1 cellular context compared by ENCODE assay signal in genomic region chr6:87789198-87789899, GRCh38.
A peak's percentile ranks its signal among the peaks of the same experiment; 100 is the strongest.
TF ChIP-seq lines count a peak whose summit lies in the region.

No MANE protein-coding gene starts in this region.

TF ChIP-seq in HepG2, 621 proteins besides CTCF, POLR2A, EP300 and RAD21 (continued from another document and continues in another):
- TF ChIP-seq, protein P1, sequence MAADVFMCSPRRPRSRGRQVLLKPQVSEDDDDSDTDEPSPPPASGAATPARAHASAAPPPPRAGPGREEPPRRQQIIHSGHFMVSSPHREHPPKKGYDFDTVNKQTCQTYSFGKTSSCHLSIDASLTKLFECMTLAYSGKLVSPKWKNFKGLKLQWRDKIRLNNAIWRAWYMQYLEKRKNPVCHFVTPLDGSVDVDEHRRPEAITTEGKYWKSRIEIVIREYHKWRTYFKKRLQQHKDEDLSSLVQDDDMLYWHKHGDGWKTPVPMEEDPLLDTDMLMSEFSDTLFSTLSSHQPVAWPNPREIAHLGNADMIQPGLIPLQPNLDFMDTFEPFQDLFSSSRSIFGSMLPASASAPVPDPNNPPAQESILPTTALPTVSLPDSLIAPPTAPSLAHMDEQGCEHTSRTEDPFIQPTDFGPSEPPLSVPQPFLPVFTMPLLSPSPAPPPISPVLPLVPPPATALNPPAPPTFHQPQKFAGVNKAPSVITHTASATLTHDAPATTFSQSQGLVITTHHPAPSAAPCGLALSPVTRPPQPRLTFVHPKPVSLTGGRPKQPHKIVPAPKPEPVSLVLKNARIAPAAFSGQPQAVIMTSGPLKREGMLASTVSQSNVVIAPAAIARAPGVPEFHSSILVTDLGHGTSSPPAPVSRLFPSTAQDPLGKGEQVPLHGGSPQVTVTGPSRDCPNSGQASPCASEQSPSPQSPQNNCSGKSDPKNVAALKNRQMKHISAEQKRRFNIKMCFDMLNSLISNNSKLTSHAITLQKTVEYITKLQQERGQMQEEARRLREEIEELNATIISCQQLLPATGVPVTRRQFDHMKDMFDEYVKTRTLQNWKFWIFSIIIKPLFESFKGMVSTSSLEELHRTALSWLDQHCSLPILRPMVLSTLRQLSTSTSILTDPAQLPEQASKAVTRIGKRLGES (CRISPR knock-in tag; IDR thresholded peaks at IDR 0.05; ENCODE audit: borderline replicate concordance) = no peak
- TF ChIP-seq, protein P2, sequence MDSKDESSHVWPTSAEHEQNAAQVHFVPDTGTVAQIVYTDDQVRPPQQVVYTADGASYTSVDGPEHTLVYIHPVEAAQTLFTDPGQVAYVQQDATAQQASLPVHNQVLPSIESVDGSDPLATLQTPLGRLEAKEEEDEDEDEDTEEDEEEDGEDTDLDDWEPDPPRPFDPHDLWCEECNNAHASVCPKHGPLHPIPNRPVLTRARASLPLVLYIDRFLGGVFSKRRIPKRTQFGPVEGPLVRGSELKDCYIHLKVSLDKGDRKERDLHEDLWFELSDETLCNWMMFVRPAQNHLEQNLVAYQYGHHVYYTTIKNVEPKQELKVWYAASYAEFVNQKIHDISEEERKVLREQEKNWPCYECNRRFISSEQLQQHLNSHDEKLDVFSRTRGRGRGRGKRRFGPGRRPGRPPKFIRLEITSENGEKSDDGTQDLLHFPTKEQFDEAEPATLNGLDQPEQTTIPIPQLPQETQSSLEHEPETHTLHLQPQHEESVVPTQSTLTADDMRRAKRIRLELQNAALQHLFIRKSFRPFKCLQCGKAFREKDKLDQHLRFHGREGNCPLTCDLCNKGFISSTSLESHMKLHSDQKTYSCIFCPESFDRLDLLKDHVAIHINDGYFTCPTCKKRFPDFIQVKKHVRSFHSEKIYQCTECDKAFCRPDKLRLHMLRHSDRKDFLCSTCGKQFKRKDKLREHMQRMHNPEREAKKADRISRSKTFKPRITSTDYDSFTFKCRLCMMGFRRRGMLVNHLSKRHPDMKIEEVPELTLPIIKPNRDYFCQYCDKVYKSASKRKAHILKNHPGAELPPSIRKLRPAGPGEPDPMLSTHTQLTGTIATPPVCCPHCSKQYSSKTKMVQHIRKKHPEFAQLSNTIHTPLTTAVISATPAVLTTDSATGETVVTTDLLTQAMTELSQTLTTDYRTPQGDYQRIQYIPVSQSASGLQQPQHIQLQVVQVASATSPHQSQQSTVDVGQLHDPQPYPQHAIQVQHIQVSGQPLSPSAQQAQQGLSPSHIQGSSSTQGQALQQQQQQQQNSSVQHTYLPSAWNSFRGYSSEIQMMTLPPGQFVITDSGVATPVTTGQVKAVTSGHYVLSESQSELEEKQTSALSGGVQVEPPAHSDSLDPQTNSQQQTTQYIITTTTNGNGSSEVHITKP (CRISPR knock-in tag; IDR thresholded peaks at IDR 0.05; ENCODE audit: low read depth) = peak; percentile 50; the same call in 1 of the 2 replicates
- TF ChIP-seq MAFF (IDR thresholded peaks at IDR 0.05; ENCODE audit: low read depth, low read length) = peak; percentile 70
- no peak for TF ChIP-seq GABPB1 (CRISPR knock-in tag; IDR thresholded peaks at IDR 0.05)
- no peak for TF ChIP-seq PAF1 (CRISPR knock-in tag; IDR thresholded peaks at IDR 0.05)
- TF ChIP-seq EED (CRISPR knock-in tag; IDR thresholded peaks at IDR 0.05) = no peak
- TF ChIP-seq ZNF598 (CRISPR knock-in tag; IDR thresholded peaks at IDR 0.05; ENCODE audit: borderline replicate concordance) = no peak
- TF ChIP-seq, protein P3, sequence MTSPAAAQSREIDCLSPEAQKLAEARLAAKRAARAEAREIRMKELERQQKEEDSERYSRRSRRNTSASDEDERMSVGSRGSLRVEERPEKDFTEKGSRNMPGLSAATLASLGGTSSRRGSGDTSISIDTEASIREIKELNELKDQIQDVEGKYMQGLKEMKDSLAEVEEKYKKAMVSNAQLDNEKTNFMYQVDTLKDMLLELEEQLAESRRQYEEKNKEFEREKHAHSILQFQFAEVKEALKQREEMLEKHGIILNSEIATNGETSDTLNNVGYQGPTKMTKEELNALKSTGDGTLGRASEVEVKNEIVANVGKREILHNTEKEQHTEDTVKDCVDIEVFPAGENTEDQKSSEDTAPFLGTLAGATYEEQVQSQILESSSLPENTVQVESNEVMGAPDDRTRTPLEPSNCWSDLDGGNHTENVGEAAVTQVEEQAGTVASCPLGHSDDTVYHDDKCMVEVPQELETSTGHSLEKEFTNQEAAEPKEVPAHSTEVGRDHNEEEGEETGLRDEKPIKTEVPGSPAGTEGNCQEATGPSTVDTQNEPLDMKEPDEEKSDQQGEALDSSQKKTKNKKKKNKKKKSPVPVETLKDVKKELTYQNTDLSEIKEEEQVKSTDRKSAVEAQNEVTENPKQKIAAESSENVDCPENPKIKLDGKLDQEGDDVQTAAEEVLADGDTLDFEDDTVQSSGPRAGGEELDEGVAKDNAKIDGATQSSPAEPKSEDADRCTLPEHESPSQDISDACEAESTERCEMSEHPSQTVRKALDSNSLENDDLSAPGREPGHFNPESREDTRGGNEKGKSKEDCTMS (CRISPR knock-in tag; conservative IDR thresholded peaks at IDR 0.05) = no peak
- TF ChIP-seq ZNF24 (IDR thresholded peaks at IDR 0.05) = no peak
- TF ChIP-seq, protein P4, sequence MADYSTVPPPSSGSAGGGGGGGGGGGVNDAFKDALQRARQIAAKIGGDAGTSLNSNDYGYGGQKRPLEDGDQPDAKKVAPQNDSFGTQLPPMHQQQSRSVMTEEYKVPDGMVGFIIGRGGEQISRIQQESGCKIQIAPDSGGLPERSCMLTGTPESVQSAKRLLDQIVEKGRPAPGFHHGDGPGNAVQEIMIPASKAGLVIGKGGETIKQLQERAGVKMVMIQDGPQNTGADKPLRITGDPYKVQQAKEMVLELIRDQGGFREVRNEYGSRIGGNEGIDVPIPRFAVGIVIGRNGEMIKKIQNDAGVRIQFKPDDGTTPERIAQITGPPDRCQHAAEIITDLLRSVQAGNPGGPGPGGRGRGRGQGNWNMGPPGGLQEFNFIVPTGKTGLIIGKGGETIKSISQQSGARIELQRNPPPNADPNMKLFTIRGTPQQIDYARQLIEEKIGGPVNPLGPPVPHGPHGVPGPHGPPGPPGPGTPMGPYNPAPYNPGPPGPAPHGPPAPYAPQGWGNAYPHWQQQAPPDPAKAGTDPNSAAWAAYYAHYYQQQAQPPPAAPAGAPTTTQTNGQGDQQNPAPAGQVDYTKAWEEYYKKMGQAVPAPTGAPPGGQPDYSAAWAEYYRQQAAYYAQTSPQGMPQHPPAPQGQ (CRISPR knock-in tag; IDR thresholded peaks at IDR 0.05; ENCODE audit: borderline replicate concordance) = no peak
- TF ChIP-seq ONECUT2 (CRISPR knock-in tag; IDR thresholded peaks at IDR 0.05) = no peak
- TF ChIP-seq TGIF2 (CRISPR knock-in tag; IDR thresholded peaks at IDR 0.05) = no peak
- TF ChIP-seq ZNF432 (CRISPR knock-in tag; IDR thresholded peaks at IDR 0.05; ENCODE audit: borderline replicate concordance) = no peak
- no peak for TF ChIP-seq KDM4B (CRISPR knock-in tag; IDR thresholded peaks at IDR 0.05)
- no peak for TF ChIP-seq ZNF331 (CRISPR knock-in tag; IDR thresholded peaks at IDR 0.05)
- no peak for TF ChIP-seq THAP9 (CRISPR knock-in tag; IDR thresholded peaks at IDR 0.05; ENCODE audit: borderline replicate concordance)
- no peak for TF ChIP-seq ZNF747 (CRISPR knock-in tag; IDR thresholded peaks at IDR 0.05; ENCODE audit: borderline replicate concordance)
- TF ChIP-seq ZNF567 (CRISPR knock-in tag; IDR thresholded peaks at IDR 0.05; ENCODE audit: borderline replicate concordance) = no peak
- TF ChIP-seq SOX13 (IDR thresholded peaks at IDR 0.05) = no peak
- TF ChIP-seq SOX13 (CRISPR knock-in tag; conservative IDR thresholded peaks at IDR 0.05 in 1 of 2, IDR thresholded peaks at IDR 0.05 in 1 of 2) = peak in 1 of 2 experiments; percentile 65; a peak in 2 of 4 replicates
- TF ChIP-seq GPN1 (CRISPR knock-in tag; IDR thresholded peaks at IDR 0.05; ENCODE audit: borderline replicate concordance) = no peak
- no peak for TF ChIP-seq HOXA7 (CRISPR knock-in tag; IDR thresholded peaks at IDR 0.05)
- TF ChIP-seq HDAC6 (IDR thresholded peaks at IDR 0.05; ENCODE audit: low read depth, low read length) = no peak
- no peak for TF ChIP-seq RNF2 (conservative IDR thresholded peaks at IDR 0.05; ENCODE audit: low read depth)
- no peak for TF ChIP-seq ZNF577 (CRISPR knock-in tag; IDR thresholded peaks at IDR 0.05; ENCODE audit: borderline replicate concordance, low read depth)
- TF ChIP-seq CCAR2 (optimal IDR thresholded peaks at IDR 0.05; ENCODE audit: low read depth, low read length) = no peak
- TF ChIP-seq XBP1 (CRISPR knock-in tag; IDR thresholded peaks at IDR 0.05) = no peak
- TF ChIP-seq, protein P5, sequence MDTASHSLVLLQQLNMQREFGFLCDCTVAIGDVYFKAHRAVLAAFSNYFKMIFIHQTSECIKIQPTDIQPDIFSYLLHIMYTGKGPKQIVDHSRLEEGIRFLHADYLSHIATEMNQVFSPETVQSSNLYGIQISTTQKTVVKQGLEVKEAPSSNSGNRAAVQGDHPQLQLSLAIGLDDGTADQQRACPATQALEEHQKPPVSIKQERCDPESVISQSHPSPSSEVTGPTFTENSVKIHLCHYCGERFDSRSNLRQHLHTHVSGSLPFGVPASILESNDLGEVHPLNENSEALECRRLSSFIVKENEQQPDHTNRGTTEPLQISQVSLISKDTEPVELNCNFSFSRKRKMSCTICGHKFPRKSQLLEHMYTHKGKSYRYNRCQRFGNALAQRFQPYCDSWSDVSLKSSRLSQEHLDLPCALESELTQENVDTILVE (CRISPR knock-in tag; IDR thresholded peaks at IDR 0.05) = no peak
- TF ChIP-seq SP140L (CRISPR knock-in tag; IDR thresholded peaks at IDR 0.05; ENCODE audit: borderline replicate concordance) = no peak
- TF ChIP-seq, protein P6, sequence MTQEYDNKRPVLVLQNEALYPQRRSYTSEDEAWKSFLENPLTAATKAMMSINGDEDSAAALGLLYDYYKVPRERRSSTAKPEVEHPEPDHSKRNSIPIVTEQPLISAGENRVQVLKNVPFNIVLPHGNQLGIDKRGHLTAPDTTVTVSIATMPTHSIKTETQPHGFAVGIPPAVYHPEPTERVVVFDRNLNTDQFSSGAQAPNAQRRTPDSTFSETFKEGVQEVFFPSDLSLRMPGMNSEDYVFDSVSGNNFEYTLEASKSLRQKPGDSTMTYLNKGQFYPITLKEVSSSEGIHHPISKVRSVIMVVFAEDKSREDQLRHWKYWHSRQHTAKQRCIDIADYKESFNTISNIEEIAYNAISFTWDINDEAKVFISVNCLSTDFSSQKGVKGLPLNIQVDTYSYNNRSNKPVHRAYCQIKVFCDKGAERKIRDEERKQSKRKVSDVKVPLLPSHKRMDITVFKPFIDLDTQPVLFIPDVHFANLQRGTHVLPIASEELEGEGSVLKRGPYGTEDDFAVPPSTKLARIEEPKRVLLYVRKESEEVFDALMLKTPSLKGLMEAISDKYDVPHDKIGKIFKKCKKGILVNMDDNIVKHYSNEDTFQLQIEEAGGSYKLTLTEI (CRISPR knock-in tag; conservative IDR thresholded peaks at IDR 0.05) = no peak
- TF ChIP-seq, protein P7, sequence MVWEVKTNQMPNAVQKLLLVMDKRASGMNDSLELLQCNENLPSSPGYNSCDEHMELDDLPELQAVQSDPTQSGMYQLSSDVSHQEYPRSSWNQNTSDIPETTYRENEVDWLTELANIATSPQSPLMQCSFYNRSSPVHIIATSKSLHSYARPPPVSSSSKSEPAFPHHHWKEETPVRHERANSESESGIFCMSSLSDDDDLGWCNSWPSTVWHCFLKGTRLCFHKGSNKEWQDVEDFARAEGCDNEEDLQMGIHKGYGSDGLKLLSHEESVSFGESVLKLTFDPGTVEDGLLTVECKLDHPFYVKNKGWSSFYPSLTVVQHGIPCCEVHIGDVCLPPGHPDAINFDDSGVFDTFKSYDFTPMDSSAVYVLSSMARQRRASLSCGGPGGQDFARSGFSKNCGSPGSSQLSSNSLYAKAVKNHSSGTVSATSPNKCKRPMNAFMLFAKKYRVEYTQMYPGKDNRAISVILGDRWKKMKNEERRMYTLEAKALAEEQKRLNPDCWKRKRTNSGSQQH (CRISPR knock-in tag; IDR thresholded peaks at IDR 0.05; ENCODE audit: low read depth) = no peak
- TF ChIP-seq ZNF362 (CRISPR knock-in tag; IDR thresholded peaks at IDR 0.05; ENCODE audit: borderline replicate concordance) = no peak
- no peak for TF ChIP-seq ZFY (CRISPR knock-in tag; IDR thresholded peaks at IDR 0.05)
- TF ChIP-seq ZNF282 (IDR thresholded peaks at IDR 0.05; ENCODE audit: partially characterized antibody) = no peak
- TF ChIP-seq ZNF816 (CRISPR knock-in tag; IDR thresholded peaks at IDR 0.05; ENCODE audit: borderline replicate concordance) = no peak
- TF ChIP-seq ZNF33A (CRISPR knock-in tag; IDR thresholded peaks at IDR 0.05; ENCODE audit: borderline replicate concordance) = no peak
- TF ChIP-seq ZNF383 (CRISPR knock-in tag; IDR thresholded peaks at IDR 0.05; ENCODE audit: borderline replicate concordance) = no peak
- TF ChIP-seq SRY (CRISPR knock-in tag; IDR thresholded peaks at IDR 0.05) = no peak
- no peak for TF ChIP-seq ZNF329 (CRISPR knock-in tag; IDR thresholded peaks at IDR 0.05; ENCODE audit: low read depth)
- no peak for TF ChIP-seq PAX8 (CRISPR knock-in tag; IDR thresholded peaks at IDR 0.05; ENCODE audit: borderline replicate concordance)
